In the genomic region with DNA sequence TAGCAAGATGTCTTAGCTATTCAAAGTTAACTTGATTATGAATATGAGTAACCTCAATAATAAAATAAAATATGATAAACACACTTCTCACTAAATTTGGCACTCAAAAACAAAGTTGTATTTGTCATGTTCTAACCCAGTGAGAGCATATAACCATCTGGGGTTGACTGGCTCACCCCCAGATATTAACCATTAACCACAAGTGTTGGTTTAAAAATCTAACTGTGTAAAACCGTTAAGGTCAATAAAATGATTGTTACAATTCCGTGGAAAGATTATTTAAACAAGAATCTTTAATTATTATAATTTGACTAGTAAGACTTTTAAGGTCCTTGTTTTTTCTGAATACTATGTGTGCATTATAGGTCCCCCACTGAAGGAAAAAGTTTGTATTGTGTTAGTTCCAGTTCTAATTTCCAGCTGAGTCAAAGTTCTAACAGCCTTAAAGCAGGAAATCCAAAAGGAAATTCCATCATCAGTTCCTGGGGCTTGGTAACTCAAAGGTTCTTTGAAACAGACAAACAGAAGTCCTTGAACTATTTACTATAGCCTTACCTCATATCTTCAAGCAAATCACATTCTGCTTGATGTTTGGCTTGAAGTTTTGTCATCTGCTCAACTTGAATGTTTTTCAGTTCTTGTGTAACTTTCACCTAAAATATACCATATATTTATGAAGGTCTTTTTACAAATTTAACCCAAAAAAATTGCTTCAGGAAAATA, we compare ENCODE assay signal across 8 cellular contexts. TPM values are rescaled to one million over a fixed set of nuclear protein-coding genes. Genes with fewer than 3 reads are reported as not detected.
A peak's percentile ranks its signal among the peaks of the same experiment; 100 is the strongest.
DNase-seq lines count a peak whose midpoint lies in the region; ATAC-seq and TF ChIP-seq lines count a peak whose summit lies in the region.

No MANE protein-coding gene starts in this region.

- H3K9me3 ChIP-seq in CD4-positive, CD25-positive, alpha-beta regulatory T cell (ENCODE audit: control insufficient read depth in 2 of 2, low read length in 2 of 2) = no peaks in the 10 kb centered on the region
- H3K9me3 ChIP-seq in ovary = no peaks in the 10 kb centered on the region

- peaks cover 5% of the 10 kb centered on the region for H3K36me3 ChIP-seq in CD4-positive, CD25-positive, alpha-beta regulatory T cell (ENCODE audit: control insufficient read depth, insufficient read depth, low read length)
- no peaks in the 10 kb centered on the region for H3K36me3 ChIP-seq in ovary

- DNase-seq in CD4-positive, CD25-positive, alpha-beta regulatory T cell = no peak
- peak; percentile 29 for DNase-seq in LHCN-M2 (ENCODE audit: low read depth)
- peak; percentile 92 for DNase-seq in dermis blood vessel endothelial cell
- DNase-seq in neural crest cell (ENCODE audit: low read depth, low spot score) = no peak
- DNase-seq in ovary = no peak
- no peak for DNase-seq in NCI-H526 treated with DMSO at 0.1 percent for 48 hours (lab: John Stamatoyannopoulos, UW)

- peaks cover 8% of the 10 kb centered on the region for H3K27me3 Mint-ChIP-seq in CD4-positive, CD25-positive, alpha-beta regulatory T cell
- peaks cover 2% of the 10 kb centered on the region for H3K27me3 Mint-ChIP-seq in neural crest cell (ENCODE audit: low read depth)

- WGBS in ovary, 3 donors = 27 to 44% (median 34%) methylated on average over 2 of the region's 2 CpGs

- H3K27ac Mint-ChIP-seq in CD4-positive, CD25-positive, alpha-beta regulatory T cell = peak overlapping the region in 2 of 3 donors; percentile 4 to 94
- H3K27ac Mint-ChIP-seq in neural crest cell (ENCODE audit: unreplicated experiment) = no peak overlapping the region

- no peak for ATAC-seq in CD4-positive, CD25-positive, alpha-beta regulatory T cell (ENCODE audit: low read depth in 2 of 2)
- no peak for ATAC-seq in HG03432 (IDR thresholded peaks at IDR 0.05; ENCODE audit: unreplicated experiment)
- no peak for ATAC-seq in HG02623 (IDR thresholded peaks at IDR 0.05; ENCODE audit: unreplicated experiment)

- H3K27ac ChIP-seq in CD4-positive, CD25-positive, alpha-beta regulatory T cell (ENCODE audit: insufficient read depth, low read length, poor library complexity, severe bottlenecking) = peak overlapping the region; percentile 96
- H3K27ac ChIP-seq in ovary = peak overlapping the region in 1 of 2 donors; percentile 98

- intact Hi-C loops in ovary (cut with DNase I) = loop anchor here in 2 of 4 donors (5.0 to 10.0 kb wide), 2 partner anchors 305 to 307 kb away; no protein-coding TSS in a partner anchor

- TF ChIP-seq POLR2A in ovary (IDR thresholded peaks at IDR 0.05) = no peak

- H3K27me3 ChIP-seq in CD4-positive, CD25-positive, alpha-beta regulatory T cell (ENCODE audit: control insufficient read depth, insufficient read depth, low read length) = no peaks in the 10 kb centered on the region
- H3K27me3 ChIP-seq in ovary = no peaks in the 10 kb centered on the region

- no peak for TF ChIP-seq EP300 in ovary (IDR thresholded peaks at IDR 0.05)

- H3K36me3 Mint-ChIP-seq in CD4-positive, CD25-positive, alpha-beta regulatory T cell = no peaks in the 10 kb centered on the region
- no peaks in the 10 kb centered on the region for H3K36me3 Mint-ChIP-seq in neural crest cell (ENCODE audit: low read depth)

- H3K4me3 Mint-ChIP-seq in CD4-positive, CD25-positive, alpha-beta regulatory T cell = peak overlapping the region; percentile 93 to 98 (median 96)
- H3K4me3 Mint-ChIP-seq in neural crest cell = peak overlapping the region; percentile 98

- peaks cover 28 to 69% (median 53%) of the 10 kb centered on the region in 4 donors for H3K4me1 Mint-ChIP-seq in CD4-positive, CD25-positive, alpha-beta regulatory T cell
- H3K4me1 Mint-ChIP-seq in neural crest cell = peaks cover 38% of the 10 kb centered on the region

- peaks cover 57% of the 10 kb centered on the region for H3K4me1 ChIP-seq in CD4-positive, CD25-positive, alpha-beta regulatory T cell (ENCODE audit: control insufficient read depth, insufficient read depth, low read length, poor library complexity, severe bottlenecking)
- H3K4me1 ChIP-seq in ovary (ENCODE audit: insufficient read depth) = peaks cover 3% of the 10 kb centered on the region

- peak overlapping the region; percentile 92 for H3K4me3 ChIP-seq in CD4-positive, CD25-positive, alpha-beta regulatory T cell (ENCODE audit: low read depth, low read length)
- no peak overlapping the region for H3K4me3 ChIP-seq in ovary

- TF ChIP-seq CTCF in neural crest cell (conservative IDR thresholded peaks at IDR 0.05) (no peak), ovary (IDR thresholded peaks at IDR 0.05) (no peak)

- H3K9me3 Mint-ChIP-seq in CD4-positive, CD25-positive, alpha-beta regulatory T cell = peaks cover 0 to 4% (median 0%) of the 10 kb centered on the region in 7 donors
- H3K9me3 Mint-ChIP-seq in neural crest cell = no peaks in the 10 kb centered on the region

RNA-seq across cellular contexts. Expression of a gene that starts 2.5 kb away (rescaled TPM):
- total RNA-seq in CD4-positive, CD25-positive, alpha-beta regulatory T cell = 56.6 TPM
- polyA plus RNA-seq in CD4-positive, CD25-positive, alpha-beta regulatory T cell = 10 to 100 TPM; 13.5 to 22.8 (median 19.5) TPM
- total RNA-seq in LHCN-M2 (2014; rRNA removed) (5.1 and 5.9 TPM in 2 replicates), dermis blood vessel endothelial cell (18.0 and 27.6 TPM in 2 replicates), neural crest cell (32.2 and 34.4 TPM in 2 replicates), ovary (10 to 100 TPM; 18.6 to 68.5 (median 53.8) TPM)
- 9.2 TPM for polyA plus RNA-seq in LHCN-M2 (2012)
- 10 to 100 TPM; 28.8 to 67.3 TPM for polyA plus RNA-seq in ovary

Comparison
In these comparisons a context has a peak if more than half of its experiments do, and no peak if none do; other contexts are left out.
1. DNase-seq: peak in LHCN-M2 (single experiment) and dermis blood vessel endothelial cell (single experiment); none in CD4-positive, CD25-positive, alpha-beta regulatory T cell (0 of 3), neural crest cell (single experiment), ovary (0 of 5) and NCI-H526 treated with DMSO at 0.1 percent for 48 hours (single experiment).